7 cellular contexts compared by ENCODE assay signal in the genomic region with DNA sequence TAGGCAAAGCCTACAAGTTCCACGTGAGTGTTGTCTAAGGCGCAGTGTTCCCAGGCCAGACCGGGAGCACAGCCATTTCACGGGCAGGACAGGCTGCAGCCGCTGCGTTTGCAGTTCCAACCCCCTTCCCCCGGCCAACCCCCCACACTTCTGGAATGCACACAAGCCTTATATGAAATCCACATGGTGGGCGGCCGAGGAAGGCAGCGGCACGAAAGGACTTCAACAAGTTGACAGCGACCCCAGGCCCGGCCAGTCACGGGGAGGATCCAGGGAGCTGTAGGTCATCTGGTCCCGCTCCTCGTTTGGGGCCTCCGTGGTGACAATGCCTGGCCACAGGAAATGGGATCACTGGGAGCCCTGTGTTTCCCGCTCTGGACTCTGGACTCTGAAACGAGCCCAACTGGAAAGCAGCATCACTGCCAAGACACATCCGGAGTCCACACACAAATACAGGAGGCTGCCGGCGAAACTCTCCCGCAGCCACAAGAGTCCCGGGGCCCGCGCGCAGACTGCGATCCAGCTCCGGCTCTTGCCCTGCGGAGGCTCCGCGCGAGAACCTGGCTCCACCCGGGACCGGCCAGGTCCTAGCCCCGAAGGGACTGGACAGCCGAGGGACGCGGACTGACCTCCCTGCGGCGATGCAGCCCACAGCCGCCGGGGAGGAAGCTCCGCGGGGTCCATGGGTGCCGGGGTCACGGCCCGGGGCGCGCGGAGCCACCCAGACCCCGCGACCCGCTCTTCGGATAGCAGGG. TPM values are rescaled to one million over a fixed set of nuclear protein-coding genes. Genes with fewer than 3 reads are reported as not detected.
DNase-seq lines count a peak whose midpoint lies in the region; ATAC-seq, FAIRE-seq and TF ChIP-seq lines count a peak whose summit lies in the region.

No MANE protein-coding gene starts in this region.

- peak overlapping the region; percentile 61 to 98 (median 88) for H3K4me3 ChIP-seq in heart right ventricle
- peak overlapping the region; percentile 33 to 72 (median 48) for H3K4me3 ChIP-seq in pancreas

- H3K27ac ChIP-seq in heart right ventricle: peak overlapping the region; percentile 89 to 100 (median 98)
- peak overlapping the region in 2 of 4 donors; percentile 41 to 46 for H3K27ac ChIP-seq in pancreas

- TF ChIP-seq POLR2A in GM12891 (IDR thresholded peaks at IDR 0.05; ENCODE audit: low read depth, low read length): no peak

- TF ChIP-seq CTCF in heart right ventricle (IDR thresholded peaks at IDR 0.05): no peak
- no peak for TF ChIP-seq CTCF in pancreas (IDR thresholded peaks at IDR 0.05)

- H3K27me3 Mint-ChIP-seq in activated naive CD8-positive, alpha-beta T cell treated with anti-CD3 and anti-CD28 coated beads for 36 hours: peaks cover 55% of the 10 kb centered on the region

- H3K9me3 Mint-ChIP-seq in activated naive CD8-positive, alpha-beta T cell treated with anti-CD3 and anti-CD28 coated beads for 36 hours: no peaks in the 10 kb centered on the region

- WGBS in heart right ventricle, 2 donors: 1 to 2% methylated on average over 51 to 55 of the region's 55 CpGs
- WGBS in pancreas, 2 donors: 8 to 9% methylated on average over 52 to 55 of the region's 55 CpGs

- DNase-seq in GM12891 (ENCODE audit: insufficient read length, low spot score) (no peak), HTR-8/SVneo (ENCODE audit: insufficient read length, low spot score) (peak; percentile 56), heart right ventricle (peak; percentile 66 to 74), pancreas (peak; percentile 38 to 79 (median 63)), DMS153 (lab: John Stamatoyannopoulos, UW) (no peak)
- peak; percentile 21 for DNase-seq in activated naive CD8-positive, alpha-beta T cell treated with anti-CD3 and anti-CD28 coated beads for 36 hours

- FAIRE-seq in GM12891 (lab: Jason Lieb, UNC): peak; percentile 51
- peak; percentile 44 for FAIRE-seq in HTR-8/SVneo (lab: Jason Lieb, UNC)
- FAIRE-seq in pancreas (lab: Jason Lieb, UNC): no peak

- H3K4me1 Mint-ChIP-seq in activated naive CD8-positive, alpha-beta T cell treated with anti-CD3 and anti-CD28 coated beads for 36 hours: peaks cover 21% of the 10 kb centered on the region

- H3K4me1 ChIP-seq in heart right ventricle (peaks cover 6 to 83% (median 62%) of the 10 kb centered on the region in 9 donors), pancreas (peaks cover 0 to 3% (median 0%) of the 10 kb centered on the region in 3 donors)

- H3K9me3 ChIP-seq in heart right ventricle (no peaks in the 10 kb centered on the region), pancreas (no peaks in the 10 kb centered on the region)

- intact Hi-C loops in heart right ventricle (cut with DNase I): loop anchor here in 5 of 10 donors (2.0 to 10.0 kb wide), 6 partner anchors 33 to 197 kb away; a partner anchor contains a TSS
- intact Hi-C loops in pancreas (cut with DNase I): no loop called here

- H3K36me3 Mint-ChIP-seq in activated naive CD8-positive, alpha-beta T cell treated with anti-CD3 and anti-CD28 coated beads for 36 hours: no peaks in the 10 kb centered on the region

- peak overlapping the region; percentile 48 for H3K4me3 Mint-ChIP-seq in activated naive CD8-positive, alpha-beta T cell treated with anti-CD3 and anti-CD28 coated beads for 36 hours

- ATAC-seq in heart right ventricle: peak; percentile 16 to 54 (median 36)
- ATAC-seq in pancreas: peak; percentile 72 to 83 (median 78)
- ATAC-seq in GM18517 (IDR thresholded peaks at IDR 0.05; ENCODE audit: unreplicated experiment): no peak

- H3K27me3 ChIP-seq in heart right ventricle: peaks cover 0 to 33% (median 0%) of the 10 kb centered on the region in 7 donors
- no peaks in the 10 kb centered on the region for H3K27me3 ChIP-seq in pancreas

- H3K27ac Mint-ChIP-seq in activated naive CD8-positive, alpha-beta T cell treated with anti-CD3 and anti-CD28 coated beads for 36 hours: no peak overlapping the region

- H3K36me3 ChIP-seq in heart right ventricle (peaks cover 0 to 24% (median 10%) of the 10 kb centered on the region in 9 donors), pancreas (no peaks in the 10 kb centered on the region)

TF ChIP-seq in GM12891, 5 proteins besides CTCF, POLR2A, EP300 and RAD21:
- TF ChIP-seq POU2F2 (IDR thresholded peaks at IDR 0.05; ENCODE audit: low read depth, low read length) (no peak), SPI1 (IDR thresholded peaks at IDR 0.05; ENCODE audit: low read depth, low read length) (no peak)

RNA-seq across cellular contexts. Expression of a gene that starts 0.8 kb away (rescaled TPM):
- 10.6 TPM for polyA plus RNA-seq in GM12891 (2012; ENCODE audit: low read depth, missing spikeins)
- total RNA-seq in activated naive CD8-positive, alpha-beta T cell treated with anti-CD3 and anti-CD28 coated beads for 36 hours: under 1 TPM; 0.08 to 0.10 TPM
- total RNA-seq in heart right ventricle (100 to 1,000 TPM in 1 of 10 donors, 10 to 100 TPM in 9; 33.5 to 120 (median 44.4) TPM), pancreas (10 to 100 TPM in 3 of 6 donors, 1 to 10 TPM in 3; 3.6 to 28.2 (median 10.3) TPM)
- polyA plus RNA-seq in heart right ventricle (10 to 100 TPM; 30.2 to 68.9 TPM), pancreas (1 to 10 TPM; 4.3 to 7.6 TPM)

Comparison
In these comparisons a context has a peak if more than half of its experiments do, and no peak if none do; other contexts are left out.
1. DNase-seq: peak in HTR-8/SVneo (single experiment), activated naive CD8-positive, alpha-beta T cell treated with anti-CD3 and anti-CD28 coated beads for 36 hours (single experiment), heart right ventricle (2 of 2) and pancreas (6 of 6); none in GM12891 (single experiment) and DMS153 (single experiment).
2. RNA of a gene that starts 0.8 kb away (total RNA-seq): 33.5 to 120 TPM in heart right ventricle and 3.6 to 28.2 TPM in pancreas; 0.08 to 0.10 TPM in activated naive CD8-positive, alpha-beta T cell treated with anti-CD3 and anti-CD28 coated beads for 36 hours; every median in the first group is over 4 times any median in the second.